22 cellular contexts compared by ENCODE assay signal in the genomic region with DNA sequence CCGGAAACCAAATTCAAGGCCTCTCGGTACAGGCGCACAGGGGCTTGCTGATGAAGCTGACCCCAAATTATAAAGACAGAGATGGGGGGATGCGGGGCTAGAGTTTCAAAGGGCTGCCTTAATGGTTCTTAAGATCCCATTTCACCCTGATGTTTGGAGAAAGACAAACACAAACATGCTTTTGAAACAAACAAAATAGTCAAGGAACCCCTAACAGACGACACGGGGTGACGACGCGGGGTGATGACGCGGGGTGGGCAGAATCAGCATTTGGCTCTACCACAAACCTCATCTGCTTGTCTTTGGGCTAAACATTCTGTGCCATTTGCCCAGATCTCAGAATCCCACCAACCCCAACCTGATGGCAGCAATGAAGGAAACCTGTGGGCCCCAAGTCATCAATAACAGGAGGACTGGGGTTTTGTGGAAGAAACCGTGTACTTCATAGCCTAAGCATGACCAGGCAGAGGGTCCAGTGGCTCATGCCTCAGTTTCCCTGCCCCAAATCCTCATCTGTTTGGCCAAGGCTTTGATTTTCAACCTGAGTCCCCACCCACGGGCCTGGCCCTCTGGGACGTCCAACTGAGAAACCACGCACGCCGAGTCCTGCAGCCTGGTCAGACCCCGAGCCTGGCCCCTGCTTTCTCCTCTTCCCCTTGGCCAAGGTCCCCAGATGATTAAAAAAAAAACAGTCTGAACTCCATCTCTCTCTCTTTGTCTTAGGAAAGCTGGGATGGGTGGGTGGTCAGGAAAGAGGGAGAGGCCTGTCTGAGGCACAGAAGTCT.
"Had no signal": no experiment of that assay in that cellular context is flagged by ENCODE, and none has a peak within 500 bp of the region (broad histone marks: within the 10 kb centered on the region; RNA-seq: fewer than 3 reads in every experiment).

No MANE protein-coding gene starts in this region.

- H3K27ac ChIP-seq: body of pancreas, cardiac muscle cell, gastrocnemius medialis, heart left ventricle, neural progenitor cell, pancreas, psoas muscle, right atrium auricular region, tibial artery had no signal

- H2AFZ ChIP-seq: neural progenitor cell had no signal

- H3K9me3 ChIP-seq: body of pancreas, gastrocnemius medialis, mucosa of descending colon, pancreas, psoas muscle, right atrium auricular region, tibial artery had no signal

- H3K4me1 Mint-ChIP-seq: memory B cell, WTC11 had no signal

- H3K9ac ChIP-seq: neural progenitor cell had no signal

- H3K27me3 Mint-ChIP-seq: memory B cell had no signal

- DNase-seq: activated gamma-delta T cell; activated naive CD4-positive, alpha-beta T cell treated with anti-CD3 and anti-CD28 coated beads, Interleukin-2, amount 50 U/mL, for 16 hours; activated naive CD8-positive, alpha-beta T cell treated with anti-CD3 and anti-CD28 coated beads, Interleukin-2, amount 50 U/mL, for 24 hours; activated T-cell treated with anti-CD3 and anti-CD28 coated beads, Interleukin-2, amount 50 U/mL, for 48 hours; body of pancreas; effector CD4-positive, alpha-beta T cell; gastrocnemius medialis; heart left ventricle; mucosa of descending colon; pancreas; psoas muscle; stimulated activated CD4-positive, alpha-beta T cell treated with anti-CD3 and anti-CD28 coated beads, Interleukin-12 subunit alpha, Interleukin-12 subunit beta, amount 100 ng/mL, for 4 hours; stimulated activated CD4-positive, alpha-beta T cell treated with anti-CD3 and anti-CD28 coated beads, Interleukin-4, amount 100 ng/mL, for 4 hours; stimulated activated naive CD8-positive, alpha-beta T cell treated with anti-CD3 and anti-CD28 coated beads, Interleukin-15, Interleukin-2, amounts not matched to agents 100 U/mL and 50 U/mL, for 24 hours; T1000 had no signal

- H3K4me2 ChIP-seq: neural progenitor cell had no signal

- H3K36me3 Mint-ChIP-seq: memory B cell, WTC11 had no signal

- H3K4me1 ChIP-seq: body of pancreas, gastrocnemius medialis, neural progenitor cell, pancreas, psoas muscle, right atrium auricular region, tibial artery had no signal

- H3K4me3 ChIP-seq: body of pancreas, cardiac muscle cell, gastrocnemius medialis, heart left ventricle, mucosa of descending colon, neural progenitor cell, pancreas, psoas muscle, right atrium auricular region, tibial artery had no signal

- H3K4me3 Mint-ChIP-seq: activated naive CD8-positive, alpha-beta T cell treated with anti-CD3 and anti-CD28 coated beads, Interleukin-2, amount 50 U/mL, for 24 hours; memory B cell; neural progenitor cell; T-helper 1 cell treated with Interleukin-12 subunit alpha and Interleukin-12 subunit beta and Interleukin-4 antibody, amounts not matched to agents 30 μg/mL and 1 μg/mL, for 36 hours; WTC11 had no signal

- H3K36me3 ChIP-seq: cardiac muscle cell, gastrocnemius medialis, heart left ventricle, neural progenitor cell, pancreas, right atrium auricular region, tibial artery had no signal

- H3K27ac Mint-ChIP-seq: activated naive CD8-positive, alpha-beta T cell treated with anti-CD3 and anti-CD28 coated beads, Interleukin-2, amount 50 U/mL, for 24 hours; memory B cell; neural progenitor cell; T-helper 1 cell treated with Interleukin-12 subunit alpha and Interleukin-12 subunit beta and Interleukin-4 antibody, amounts not matched to agents 30 μg/mL and 1 μg/mL, for 36 hours; WTC11 had no signal

- H3K27me3 ChIP-seq: body of pancreas, cardiac muscle cell, gastrocnemius medialis, heart left ventricle, neural progenitor cell, pancreas, right atrium auricular region had no signal

- H3K9me3 Mint-ChIP-seq: activated naive CD8-positive, alpha-beta T cell treated with anti-CD3 and anti-CD28 coated beads, Interleukin-2, amount 50 U/mL, for 24 hours; memory B cell; T-helper 1 cell treated with Interleukin-12 subunit alpha and Interleukin-12 subunit beta and Interleukin-4 antibody, amounts not matched to agents 30 μg/mL and 1 μg/mL, for 36 hours; WTC11 had no signal

- ATAC-seq: activated naive CD8-positive, alpha-beta T cell treated with anti-CD3 and anti-CD28 coated beads, Interleukin-2, amount 50 U/mL, for 24 hours; body of pancreas; gastrocnemius medialis; heart left ventricle; mucosa of descending colon; pancreas; psoas muscle; WTC11 had no signal
